ENCODE assay signal across 21 cellular contexts in the genomic region with DNA sequence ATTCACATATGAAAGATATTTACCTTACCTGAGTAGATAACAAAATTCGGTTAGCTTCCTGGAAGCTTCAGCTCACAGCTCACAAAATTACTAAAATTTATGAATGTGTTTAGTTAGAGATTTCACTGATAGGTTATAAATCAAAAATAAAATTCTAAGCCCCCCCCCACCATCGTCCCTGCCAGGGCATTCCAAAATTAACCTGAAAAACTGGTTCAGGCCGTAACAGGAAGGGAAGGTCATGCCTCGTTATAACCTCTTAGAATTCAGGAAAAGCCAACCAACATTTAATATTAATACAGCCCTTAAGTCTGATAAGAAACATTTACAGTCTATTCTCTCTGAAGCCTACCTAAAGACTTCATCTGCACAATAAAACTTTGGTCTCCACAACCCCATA. TPM values are rescaled to one million over a fixed set of nuclear protein-coding genes. Genes with fewer than 3 reads are reported as not detected.
A peak's percentile ranks its signal among the peaks of the same experiment; 100 is the strongest.
DNase-seq lines count a peak whose midpoint lies in the region; ATAC-seq and TF ChIP-seq lines count a peak whose summit lies in the region.
"Had no signal": no experiment of that assay in that cellular context is flagged by ENCODE, and none has a peak within 500 bp of the region (broad histone marks: within the 10 kb centered on the region; RNA-seq: fewer than 3 reads in every experiment).

No MANE protein-coding gene starts in this region.

- no peak overlapping the region for H2AFZ ChIP-seq in parathyroid adenoma
- H2AFZ ChIP-seq: GM23248 had no signal

- no peaks in the 10 kb centered on the region for H3K9me3 Mint-ChIP-seq in natural killer cell

- no peak overlapping the region for H3K4me3 Mint-ChIP-seq in natural killer cell

- TF ChIP-seq POLR2A in body of pancreas (IDR thresholded peaks at IDR 0.05): no peak

- no peak overlapping the region for H3K9ac ChIP-seq in parathyroid adenoma
- H3K9ac ChIP-seq: GM23248 had no signal

- WGBS in body of pancreas, 2 donors: 18 to 23% methylated on average over 4 of the region's 4 CpGs

- H3K4me1 ChIP-seq in body of pancreas: peaks cover 21% of the 10 kb centered on the region
- no peaks in the 10 kb centered on the region for H3K4me1 ChIP-seq in parathyroid adenoma
- peaks cover 3% of the 10 kb centered on the region for H3K4me1 ChIP-seq in effector memory CD4-positive, alpha-beta T cell (ENCODE audit: control insufficient read depth, insufficient read depth, low read length, poor library complexity, severe bottlenecking)
- H3K4me1 ChIP-seq: SJCRH30 had no signal

- no peak overlapping the region for H3K4me2 ChIP-seq in parathyroid adenoma (ENCODE audit: low read length)

- ATAC-seq in body of pancreas: peak; percentile 90
- ATAC-seq in natural killer cell: no peak
- ATAC-seq: PC-3 had no signal

- no peaks in the 10 kb centered on the region for H3K36me3 Mint-ChIP-seq in natural killer cell

- intact Hi-C loops in body of pancreas (cut with DNase I) (no loop called here), natural killer cell (cut with micrococcal nuclease) (no loop called here)

- H3K27me3 ChIP-seq in body of pancreas (no peaks in the 10 kb centered on the region), parathyroid adenoma (ENCODE audit: control insufficient read depth, insufficient read depth, low read length) (no peaks in the 10 kb centered on the region)
- H3K27me3 ChIP-seq in effector memory CD4-positive, alpha-beta T cell (replicated peaks; ENCODE audit: control insufficient read depth, insufficient read depth, low read length, poor library complexity, severe bottlenecking): no peaks in the 10 kb centered on the region
- H3K27me3 ChIP-seq: MG63, SJCRH30 had no signal

- H3K4me1 Mint-ChIP-seq in natural killer cell: no peaks in the 10 kb centered on the region

- H3K27me3 Mint-ChIP-seq in natural killer cell (ENCODE audit: low read depth in 2 of 2): no peaks in the 10 kb centered on the region

- H3K27ac Mint-ChIP-seq in natural killer cell: no peak overlapping the region

- DNase-seq in DMS79 treated with DMSO at 0.1 percent for 48 hours (lab: John Stamatoyannopoulos, UW) (peak; percentile 43), LNCaP clone FGC (ENCODE audit: low read depth) (peak; percentile 10), body of pancreas (peak; percentile 35 to 60 (median 51)), NCI-H2196 (lab: John Stamatoyannopoulos, UW; ENCODE audit: unreplicated experiment) (no peak), natural killer cell (no peak)
- no peak for DNase-seq in effector memory CD4-positive, alpha-beta T cell
- DNase-seq: C1 segment of cervical spinal cord, GDM1, GM23248, IMR-90, Karpas-422, MG63, NCI-H1092, NCI-H1436 treated with DMSO at 0.1 percent for 48 hours, NCI-H2081, NCI-H2227 treated with DMSO at 0.1 percent for 48 hours, NCI-H524 treated with DMSO at 0.1 percent for 48 hours, PC-3, SJCRH30 had no signal

- TF ChIP-seq CTCF in LNCaP clone FGC (IDR thresholded peaks at IDR 0.05; ENCODE audit: control insufficient read depth, extremely low read depth, insufficient read depth): no peak
- TF ChIP-seq CTCF in body of pancreas (IDR thresholded peaks at IDR 0.05): no peak
- no peak for TF ChIP-seq CTCF in parathyroid adenoma (IDR thresholded peaks at IDR 0.05)
- TF ChIP-seq CTCF in natural killer cell (IDR thresholded peaks at IDR 0.05): no peak

- H3K9me3 ChIP-seq in body of pancreas (no peaks in the 10 kb centered on the region), parathyroid adenoma (ENCODE audit: control insufficient read depth, low read length) (no peaks in the 10 kb centered on the region)
- H3K9me3 ChIP-seq in effector memory CD4-positive, alpha-beta T cell (ENCODE audit: control insufficient read depth, low read length): no peaks in the 10 kb centered on the region
- H3K9me3 ChIP-seq: HAP-1, MG63, SJCRH30 had no signal

- H3K27ac ChIP-seq in body of pancreas (peak overlapping the region in 3 of 4 donors; percentile 60 to 87 (median 70)), parathyroid adenoma (peak overlapping the region; percentile 21)
- no peak overlapping the region for H3K27ac ChIP-seq in effector memory CD4-positive, alpha-beta T cell (ENCODE audit: insufficient read depth, low read length, poor library complexity, severe bottlenecking)
- H3K27ac ChIP-seq: GM23248, SJCRH30 had no signal

- H3K4me3 ChIP-seq in LNCaP clone FGC (ENCODE audit: low read depth, low read length): no peak overlapping the region
- H3K4me3 ChIP-seq in body of pancreas: no peak overlapping the region
- no peak overlapping the region for H3K4me3 ChIP-seq in parathyroid adenoma (ENCODE audit: low read depth, low read length)
- H3K4me3 ChIP-seq in effector memory CD4-positive, alpha-beta T cell (ENCODE audit: insufficient read depth, low read depth, low read length, poor library complexity, severe bottlenecking): no peak overlapping the region
- H3K4me3 ChIP-seq: GM23248, HAP-1, MG63, SJCRH30 had no signal

- peaks cover 0 to under 1% of the 10 kb centered on the region in 2 donors for H3K36me3 ChIP-seq in body of pancreas (replicated peaks in 1 of 2; ENCODE audit: insufficient read depth in 1 of 2, low read depth in 2 of 2)
- H3K36me3 ChIP-seq in parathyroid adenoma (ENCODE audit: control insufficient read depth, insufficient read depth, low read length): no peaks in the 10 kb centered on the region
- peaks cover 21% of the 10 kb centered on the region for H3K36me3 ChIP-seq in effector memory CD4-positive, alpha-beta T cell (ENCODE audit: control insufficient read depth, insufficient read depth, low read length)

- H3K79me2 ChIP-seq in parathyroid adenoma: no peaks in the 10 kb centered on the region

RNA-seq across cellular contexts. Expression of gene COX7A2L, which starts 48.9 kb away (rescaled TPM):
- 10 to 100 TPM; 41.9 to 58.1 TPM for total RNA-seq in body of pancreas
- total RNA-seq in natural killer cell: 10 to 100 TPM; 45.8 to 59.1 (median 58.1) TPM

Comparison
In these comparisons a context has a peak if more than half of its experiments do, and no peak if none do; other contexts are left out.
1. DNase-seq: peak in DMS79 treated with DMSO at 0.1 percent for 48 hours (single experiment), LNCaP clone FGC (single experiment) and body of pancreas (4 of 4); none in NCI-H2196 (single experiment), effector memory CD4-positive, alpha-beta T cell (0 of 3) and natural killer cell (single experiment).